Comparison of ENCODE assay signal across 32 cellular contexts in genomic region chr12:106431839-106432411, GRCh38.
"Had no signal": no experiment of that assay in that cellular context is flagged by ENCODE, and none has a peak within 500 bp of the region (broad histone marks: within the 10 kb centered on the region; RNA-seq: fewer than 3 reads in every experiment).

No MANE protein-coding gene starts in this region.

- H3K27ac ChIP-seq: adrenal gland, body of pancreas, esophagus muscularis mucosa, gastroesophageal sphincter, heart right ventricle, hepatocyte, WERI-Rb-1 had no signal

- DNase-seq: activated B cell treated with CpG ODN at 0.5 μM for 24 hours; activated CD4-positive, alpha-beta T cell treated with anti-CD3 and anti-CD28 coated beads for 48 hours; activated CD4-positive, alpha-beta T cell treated with anti-CD3 and anti-CD28 coated beads, Interleukin-2, amount 50 U/mL, for 1 hour; activated CD4-positive, alpha-beta T cell treated with anti-CD3 and anti-CD28 coated beads, Interleukin-2, amount 50 U/mL, for 48 hours; activated CD8-positive, alpha-beta memory T cell treated with anti-CD3 and anti-CD28 coated beads for 24 hours; activated CD8-positive, alpha-beta T cell treated with anti-CD3 and anti-CD28 coated beads for 36 hours; activated effector memory CD4-positive, alpha-beta T cell treated with Interleukin-2 at 50 U/mL for 16 hours; activated gamma-delta T cell treated with Interleukin-2 at 50 U/mL for 16 hours; activated naive CD4-positive, alpha-beta T cell treated with anti-CD3 and anti-CD28 coated beads, Interleukin-2, amount 50 U/mL, for 16 hours; activated naive CD4-positive, alpha-beta T cell treated with Interleukin-2 at 50 U/mL for 16 hours; activated T-cell treated with anti-CD3 and anti-CD28 coated beads, Interleukin-2, amount 50 U/mL, for 4 hours; adrenal gland; amygdala; aorta; body of pancreas; caudate nucleus; cortex of kidney; dermis blood vessel endothelial cell; effector CD4-positive, alpha-beta T cell; effector memory CD8-positive, alpha-beta T cell; erythroblast; foreskin melanocyte; heart right ventricle; T-helper 17 cell; T1000; WERI-Rb-1 had no signal

- FAIRE-seq: colon had no signal

- H3K27me3 ChIP-seq: adrenal gland, body of pancreas, esophagus muscularis mucosa, gastroesophageal sphincter, heart right ventricle, hepatocyte had no signal

- H3K36me3 ChIP-seq: WERI-Rb-1 had no signal

- H3K9me3 ChIP-seq: adrenal gland, body of pancreas, esophagus muscularis mucosa, gastroesophageal sphincter, heart right ventricle had no signal

- H3K4me2 ChIP-seq: hepatocyte had no signal

- H3K4me3 ChIP-seq: adrenal gland, body of pancreas, esophagus muscularis mucosa, gastroesophageal sphincter, heart right ventricle, hepatocyte had no signal

- H2AFZ ChIP-seq: hepatocyte had no signal

- ATAC-seq: activated CD4-positive, CD25-positive, alpha-beta regulatory T cell treated with anti-CD3 and anti-CD28 coated beads, Interleukin-2, amount 50 U/mL, for 24 hours; activated CD8-positive, alpha-beta T cell treated with anti-CD3 and anti-CD28 coated beads for 36 hours; activated T-cell treated with anti-CD3 and anti-CD28 coated beads, Interleukin-2, amount 50 U/mL, for 4 hours; activated T-helper 17 cell treated with anti-CD3 and anti-CD28 coated beads, Interleukin-2, amount 50 U/mL, for 72 hours; body of pancreas; effector memory CD8-positive, alpha-beta T cell; gastroesophageal sphincter; T-helper 17 cell had no signal

- H3K79me2 ChIP-seq: hepatocyte had no signal
